In genomic region chrX:65781845-65782244, GRCh38 we compare ENCODE assay signal across 1 cellular context.
TF ChIP-seq lines count a peak whose summit lies in the region.

No MANE protein-coding gene starts in this region.

TF ChIP-seq in GM12878, 131 proteins besides CTCF, POLR2A, EP300 and RAD21 (continued from another document):
- TF ChIP-seq SUZ12 (IDR thresholded peaks at IDR 0.05; ENCODE audit: unreplicated experiment): no peak
- TF ChIP-seq, protein P1, sequence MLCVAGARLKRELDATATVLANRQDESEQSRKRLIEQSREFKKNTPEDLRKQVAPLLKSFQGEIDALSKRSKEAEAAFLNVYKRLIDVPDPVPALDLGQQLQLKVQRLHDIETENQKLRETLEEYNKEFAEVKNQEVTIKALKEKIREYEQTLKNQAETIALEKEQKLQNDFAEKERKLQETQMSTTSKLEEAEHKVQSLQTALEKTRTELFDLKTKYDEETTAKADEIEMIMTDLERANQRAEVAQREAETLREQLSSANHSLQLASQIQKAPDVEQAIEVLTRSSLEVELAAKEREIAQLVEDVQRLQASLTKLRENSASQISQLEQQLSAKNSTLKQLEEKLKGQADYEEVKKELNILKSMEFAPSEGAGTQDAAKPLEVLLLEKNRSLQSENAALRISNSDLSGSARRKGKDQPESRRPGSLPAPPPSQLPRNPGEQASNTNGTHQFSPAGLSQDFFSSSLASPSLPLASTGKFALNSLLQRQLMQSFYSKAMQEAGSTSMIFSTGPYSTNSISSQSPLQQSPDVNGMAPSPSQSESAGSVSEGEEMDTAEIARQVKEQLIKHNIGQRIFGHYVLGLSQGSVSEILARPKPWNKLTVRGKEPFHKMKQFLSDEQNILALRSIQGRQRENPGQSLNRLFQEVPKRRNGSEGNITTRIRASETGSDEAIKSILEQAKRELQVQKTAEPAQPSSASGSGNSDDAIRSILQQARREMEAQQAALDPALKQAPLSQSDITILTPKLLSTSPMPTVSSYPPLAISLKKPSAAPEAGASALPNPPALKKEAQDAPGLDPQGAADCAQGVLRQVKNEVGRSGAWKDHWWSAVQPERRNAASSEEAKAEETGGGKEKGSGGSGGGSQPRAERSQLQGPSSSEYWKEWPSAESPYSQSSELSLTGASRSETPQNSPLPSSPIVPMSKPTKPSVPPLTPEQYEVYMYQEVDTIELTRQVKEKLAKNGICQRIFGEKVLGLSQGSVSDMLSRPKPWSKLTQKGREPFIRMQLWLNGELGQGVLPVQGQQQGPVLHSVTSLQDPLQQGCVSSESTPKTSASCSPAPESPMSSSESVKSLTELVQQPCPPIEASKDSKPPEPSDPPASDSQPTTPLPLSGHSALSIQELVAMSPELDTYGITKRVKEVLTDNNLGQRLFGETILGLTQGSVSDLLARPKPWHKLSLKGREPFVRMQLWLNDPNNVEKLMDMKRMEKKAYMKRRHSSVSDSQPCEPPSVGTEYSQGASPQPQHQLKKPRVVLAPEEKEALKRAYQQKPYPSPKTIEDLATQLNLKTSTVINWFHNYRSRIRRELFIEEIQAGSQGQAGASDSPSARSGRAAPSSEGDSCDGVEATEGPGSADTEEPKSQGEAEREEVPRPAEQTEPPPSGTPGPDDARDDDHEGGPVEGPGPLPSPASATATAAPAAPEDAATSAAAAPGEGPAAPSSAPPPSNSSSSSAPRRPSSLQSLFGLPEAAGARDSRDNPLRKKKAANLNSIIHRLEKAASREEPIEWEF (IDR thresholded peaks at IDR 0.05; ENCODE audit: insufficient replicate concordance, low read depth, low read length): no peak
- no peak for TF ChIP-seq NR2C1 (IDR thresholded peaks at IDR 0.05)
